ENCODE assay signal across 23 cellular contexts in genomic region chr15:40314723-40315276, GRCh38. TPM values are rescaled to one million over a fixed set of nuclear protein-coding genes. Genes with fewer than 3 reads are reported as not detected.
DNase-seq lines count a peak whose midpoint lies in the region; ATAC-seq, FAIRE-seq and TF ChIP-seq lines count a peak whose summit lies in the region.
"Had no signal": no experiment of that assay in that cellular context is flagged by ENCODE, and none has a peak within 500 bp of the region (broad histone marks: within the 10 kb centered on the region; RNA-seq: fewer than 3 reads in every experiment).

No MANE protein-coding gene starts in this region.

- TF ChIP-seq RAD21 in IMR-90 (IDR thresholded peaks at IDR 0.05; ENCODE audit: low read length) = no peak

- no peak overlapping the region for H4K8ac ChIP-seq in IMR-90 (ENCODE audit: low read depth in 2 of 2, low read length in 2 of 2)

- H3K4me3 ChIP-seq in IMR-90 (ENCODE audit: insufficient read depth, low read depth, low read length) (no peak overlapping the region), osteoblast (ENCODE audit: insufficient read depth, low read length) (no peak overlapping the region)
- H3K4me3 ChIP-seq: esophagus squamous epithelium, Peyer's patch, right lobe of liver had no signal

- dilution Hi-C loops in IMR-90 (cut with HindIII; ENCODE audit: low sequenced_read_pairs, unreplicated experiment) = no loop called here

- H3K4me1 Mint-ChIP-seq in central memory CD8-positive, alpha-beta T cell = peaks cover 53% of the 10 kb centered on the region

- no peak overlapping the region for H2AFZ ChIP-seq in IMR-90 (replicated peaks; ENCODE audit: low read length, poor library complexity)
- no peak overlapping the region for H2AFZ ChIP-seq in osteoblast (ENCODE audit: low read length)

- H3K56ac ChIP-seq in IMR-90 (ENCODE audit: extremely low read depth, insufficient read depth, low read length) = no peak overlapping the region

- H3K18ac ChIP-seq in IMR-90 (ENCODE audit: low read depth, low read length) = no peak overlapping the region

- H4K20me1 ChIP-seq in IMR-90 (ENCODE audit: insufficient read depth, low read length) (no peaks in the 10 kb centered on the region), osteoblast (ENCODE audit: insufficient read depth, low read length) (no peaks in the 10 kb centered on the region)

- POLR2A ChIA-PET in IMR-90 (lab: Charles Lee; ENCODE audit: unreplicated experiment) = no interaction called here

- no peak overlapping the region for H2BK20ac ChIP-seq in IMR-90 (ENCODE audit: low read depth, low read length)

- no peaks in the 10 kb centered on the region for H3K36me3 ChIP-seq in IMR-90 (ENCODE audit: control insufficient read depth, insufficient read depth, low read length)
- H3K36me3 ChIP-seq in osteoblast (ENCODE audit: insufficient read depth, low read length) = no peaks in the 10 kb centered on the region
- H3K36me3 ChIP-seq: esophagus squamous epithelium, neutrophil, Peyer's patch, right lobe of liver had no signal

- no peak for FAIRE-seq in frontal cortex (lab: Jason Lieb, UNC)
- FAIRE-seq: H1 had no signal

- no peak overlapping the region for H2AK5ac ChIP-seq in IMR-90 (ENCODE audit: low read depth, low read length)

- intact Hi-C loops in IMR-90 (cut with micrococcal nuclease) = no loop called here

- H3K9me3 Mint-ChIP-seq in central memory CD8-positive, alpha-beta T cell = no peaks in the 10 kb centered on the region
- H3K9me3 Mint-ChIP-seq: activated CD4-positive, alpha-beta T cell treated with anti-CD3 and anti-CD28 coated beads, Interleukin-2, amount 10 ng/mL, durations not matched to agents 24 days and 14 days; activated naive CD4-positive, alpha-beta T cell treated with anti-CD3 and anti-CD28 coated beads for 36 hours had no signal

- no peak overlapping the region for H4K5ac ChIP-seq in IMR-90 (ENCODE audit: low read depth, low read length)

- no peak overlapping the region for H3K23ac ChIP-seq in IMR-90 (ENCODE audit: low read depth, low read length)

- H3K27me3 Mint-ChIP-seq in central memory CD8-positive, alpha-beta T cell = no peaks in the 10 kb centered on the region

- no peak overlapping the region for H2BK120ac ChIP-seq in IMR-90 (ENCODE audit: low read depth, low read length)

- H4K91ac ChIP-seq in IMR-90 (ENCODE audit: insufficient read depth, low read depth, low read length) = no peak overlapping the region

- no peak overlapping the region for H3K27ac ChIP-seq in IMR-90 (ENCODE audit: insufficient read depth, low read length)
- no peak overlapping the region for H3K27ac ChIP-seq in osteoblast (ENCODE audit: low read depth, low read length)
- H3K27ac ChIP-seq: esophagus squamous epithelium, neutrophil, Peyer's patch, right lobe of liver had no signal

- H3K4me1 ChIP-seq in IMR-90 (ENCODE audit: control insufficient read depth, insufficient read depth, low read length) (no peaks in the 10 kb centered on the region), osteoblast (ENCODE audit: insufficient read depth, low read length) (peaks cover 17% of the 10 kb centered on the region)
- H3K4me1 ChIP-seq: right lobe of liver had no signal

- no TSS peak for BruUV-seq in IMR-90 (replicated peaks; lab: Mats Ljungman, UMichigan)

- peak overlapping the region; percentile 79 for H3K27ac Mint-ChIP-seq in central memory CD8-positive, alpha-beta T cell (ENCODE audit: low read depth)
- H3K27ac Mint-ChIP-seq: activated CD4-positive, alpha-beta T cell treated with anti-CD3 and anti-CD28 coated beads, Interleukin-2, amount 10 ng/mL, durations not matched to agents 24 days and 14 days; activated naive CD4-positive, alpha-beta T cell treated with anti-CD3 and anti-CD28 coated beads for 36 hours had no signal

- no peaks in the 10 kb centered on the region for H3K9me1 ChIP-seq in IMR-90 (ENCODE audit: insufficient read depth, low read length)

- no peak overlapping the region for H3K9ac ChIP-seq in IMR-90 (ENCODE audit: low read depth, low read length)

- no peaks in the 10 kb centered on the region for H3K79me2 ChIP-seq in osteoblast (ENCODE audit: insufficient read depth, low read length)

- H3K9me3 ChIP-seq in IMR-90 (ENCODE audit: control insufficient read depth, insufficient read depth, low read length) = no peaks in the 10 kb centered on the region
- no peaks in the 10 kb centered on the region for H3K9me3 ChIP-seq in osteoblast (ENCODE audit: low read depth, low read length)
- H3K9me3 ChIP-seq: esophagus squamous epithelium, neutrophil, Peyer's patch, right lobe of liver had no signal

- no peak overlapping the region for H3K4ac ChIP-seq in IMR-90 (ENCODE audit: low read depth, low read length)

- no peaks in the 10 kb centered on the region for H3K36me3 Mint-ChIP-seq in central memory CD8-positive, alpha-beta T cell (ENCODE audit: insufficient read depth)

- no peak for TF ChIP-seq POLR2A in IMR-90 (IDR thresholded peaks at IDR 0.05; ENCODE audit: low read depth, low read length)

- H3K27me3 ChIP-seq in IMR-90 (ENCODE audit: control insufficient read depth, insufficient read depth, low read length) (peaks cover 45% of the 10 kb centered on the region), osteoblast (ENCODE audit: insufficient read depth, low read length) (peaks cover 18% of the 10 kb centered on the region)
- H3K27me3 ChIP-seq: Peyer's patch, right lobe of liver had no signal

- no peak overlapping the region; the same call in 1 of the 2 replicates for H3K4me2 ChIP-seq in IMR-90 (ENCODE audit: low read depth, low read length)
- H3K4me2 ChIP-seq in osteoblast (ENCODE audit: insufficient read depth, low read length) = peak overlapping the region; percentile 37

- ATAC-seq in IMR-90 (ENCODE audit: low read depth) (peak; percentile 62), GM18858 (IDR thresholded peaks at IDR 0.05; ENCODE audit: unreplicated experiment) (no peak), GM21528 (IDR thresholded peaks at IDR 0.05; ENCODE audit: low FRiP score, unreplicated experiment) (no peak)
- no peak for ATAC-seq in central memory CD8-positive, alpha-beta T cell (replicated peaks; ENCODE audit: extremely low read depth, poor library complexity, severe bottlenecking)
- ATAC-seq: right lobe of liver had no signal

- no peak overlapping the region for H2BK5ac ChIP-seq in IMR-90 (ENCODE audit: low read depth, low read length, poor library complexity, severe bottlenecking)

- H2BK15ac ChIP-seq in IMR-90 (ENCODE audit: low read depth, low read length) = no peak overlapping the region

- DNase-seq in Daoy (ENCODE audit: low read depth) (peak; percentile 25), IMR-90 (peak; percentile 53), osteoblast (ENCODE audit: insufficient read length, low spot score, missing footprints) (peak; percentile 93), frontal cortex (ENCODE audit: low spot score in 2 of 2) (no peak), cerebellar cortex (ENCODE audit: low spot score) (no peak)
- no peak for DNase-seq in central memory CD8-positive, alpha-beta T cell (ENCODE audit: low spot score in 2 of 2)
- DNase-seq: activated CD4-positive, alpha-beta T cell treated with anti-CD3 and anti-CD28 coated beads, Interleukin-2, amount 10 ng/mL, durations not matched to agents 24 days and 14 days; activated naive CD4-positive, alpha-beta T cell treated with anti-CD3 and anti-CD28 coated beads for 36 hours; AML-193; Calu3; esophagus squamous epithelium; hypothalamus; Karpas-422; kidney glomerular epithelial cell; NCI-H1417 treated with DMSO at 0.1 percent for 48 hours; right lobe of liver; stimulated activated CD4-positive, alpha-beta T cell treated with anti-CD3 and anti-CD28 coated beads, Interleukin-1b, Interleukin-23, amount 100 ng/mL, for 48 hours had no signal

- CTCF ChIA-PET in IMR-90 (lab: Yijun Ruan, JAX) = interaction anchor here (0.8 to 1.5 kb wide), 3 partner anchors 8 to 23 kb away, joined by 3 to 7 read pairs (median 4); no protein-coding TSS in a partner anchor

- in situ Hi-C loops in IMR-90 (cut with MboI; ENCODE audit: low sequenced_read_pairs) = no loop called here

- 40% methylated on average over 1 of the region's 4 CpGs; no CpG with 5 or more reads in 1 of the 2 experiments for WGBS in IMR-90 (ENCODE audit: extremely low coverage in 2 of 2, insufficient read length in 1 of 2), 2 experiments

- no peaks in the 10 kb centered on the region for H3K79me1 ChIP-seq in IMR-90 (ENCODE audit: low read depth in 1 of 2, low read length in 2 of 2)

- no peak overlapping the region for H3K4me3 Mint-ChIP-seq in central memory CD8-positive, alpha-beta T cell
- H3K4me3 Mint-ChIP-seq: activated CD4-positive, alpha-beta T cell treated with anti-CD3 and anti-CD28 coated beads, Interleukin-2, amount 10 ng/mL, durations not matched to agents 24 days and 14 days; activated naive CD4-positive, alpha-beta T cell treated with anti-CD3 and anti-CD28 coated beads for 36 hours had no signal

- TF ChIP-seq CTCF in IMR-90 (conservative IDR thresholded peaks at IDR 0.05; ENCODE audit: low read depth, low read length) = no peak
- TF ChIP-seq CTCF in osteoblast (IDR thresholded peaks at IDR 0.05; ENCODE audit: extremely low read depth, low read depth, low read length) = no peak

- no peak overlapping the region for H2AK9ac ChIP-seq in IMR-90 (replicated peaks; ENCODE audit: low read depth, low read length, poor library complexity)

- no peak overlapping the region for H3K14ac ChIP-seq in IMR-90 (replicated peaks; ENCODE audit: low read depth, low read length)

RNA-seq across cellular contexts. Expression of gene PLCB2, which starts 7.1 kb away (rescaled TPM):
- 0.29 and 1.3 TPM in 2 replicates for total RNA-seq in Daoy (2014; rRNA removed; shearing (Covaris generic))
- total RNA-seq in IMR-90 (2012; rRNA removed) (0.18 and 0.28 TPM in 2 replicates), osteoblast (under 0.01 TPM in 2 replicates), frontal cortex (4.1 TPM)
- polyA plus RNA-seq in IMR-90 (2012; rRNA removed) = 0.87 and 1.4 TPM in 2 replicates
- polyA plus RNA-seq in IMR-90 (2012; cell fraction: cytosol; rRNA removed) = 0.45 and 0.78 TPM in 2 replicates
- polyA plus RNA-seq in IMR-90 (2012; cell fraction: nucleus; rRNA removed; ENCODE audit: low replicate concordance) = 2.8 and 3.8 TPM in 2 replicates

RNA-seq across cellular contexts. Expression of gene INAFM2, which starts 8.7 kb away (rescaled TPM):
- 12.9 and 15.5 TPM in 2 replicates for total RNA-seq in Daoy (2014; rRNA removed; shearing (Covaris generic))
- total RNA-seq in IMR-90 (2012; rRNA removed) = 10.4 and 13.1 TPM in 2 replicates
- 11.7 and 14.0 TPM in 2 replicates for polyA plus RNA-seq in IMR-90 (2012; rRNA removed)
- polyA plus RNA-seq in IMR-90 (2012; cell fraction: cytosol; rRNA removed) = 4.2 and 6.0 TPM in 2 replicates
- 6.6 and 18.3 TPM in 2 replicates for polyA plus RNA-seq in IMR-90 (2012; cell fraction: nucleus; rRNA removed; ENCODE audit: low replicate concordance)
- 16.8 and 17.7 TPM in 2 replicates for total RNA-seq in osteoblast
- 10.6 TPM for total RNA-seq in frontal cortex

RNA-seq across cellular contexts. Expression of gene CCDC9B, which starts 25.9 kb away (rescaled TPM):
- 5.4 and 6.1 TPM in 2 replicates for total RNA-seq in Daoy (2014; rRNA removed; shearing (Covaris generic))
- total RNA-seq in IMR-90 (2012; rRNA removed) (19.7 and 30.0 TPM in 2 replicates), osteoblast (18.3 and 23.9 TPM in 2 replicates), frontal cortex (0.41 TPM)
- 26.0 and 30.9 TPM in 2 replicates for polyA plus RNA-seq in IMR-90 (2012; rRNA removed)
- 7.0 and 19.7 TPM in 2 replicates for polyA plus RNA-seq in IMR-90 (2012; cell fraction: cytosol; rRNA removed)
- 52.6 and 88.0 TPM in 2 replicates for polyA plus RNA-seq in IMR-90 (2012; cell fraction: nucleus; rRNA removed; ENCODE audit: low replicate concordance)

RNA-seq across cellular contexts. Expression of gene ANKRD63, which starts 31.9 kb away (rescaled TPM):
- total RNA-seq in Daoy (2014; rRNA removed; shearing (Covaris generic)) = 0.63 and 0.97 TPM in 2 replicates
- total RNA-seq in IMR-90 (2012; rRNA removed) (under 0.01 TPM in 1 of 2 replicates, not detected in the other), osteoblast (not detected in 2 replicates), frontal cortex (2.0 TPM)
- polyA plus RNA-seq in IMR-90 (2012; rRNA removed) = not detected in 2 replicates
- polyA plus RNA-seq in IMR-90 (2012; cell fraction: cytosol; rRNA removed) = not detected in 2 replicates
- 0.05 TPM in 1 of 2 replicates, not detected in the other for polyA plus RNA-seq in IMR-90 (2012; cell fraction: nucleus; rRNA removed; ENCODE audit: low replicate concordance)
- total RNA-seq: activated CD4-positive, alpha-beta T cell treated with anti-CD3 and anti-CD28 coated beads, Interleukin-2, amount 10 ng/mL, durations not matched to agents 24 days and 14 days; activated naive CD4-positive, alpha-beta T cell treated with anti-CD3 and anti-CD28 coated beads for 36 hours; Calu3; esophagus squamous epithelium; Peyer's patch; subcutaneous adipose tissue had no signal

RNA-seq across cellular contexts. Expression of gene PHGR1, which starts 36.0 kb away (rescaled TPM):
- not detected in 2 replicates for total RNA-seq in Daoy (2014; rRNA removed; shearing (Covaris generic))
- total RNA-seq in IMR-90 (2012; rRNA removed) (not detected in 2 replicates), osteoblast (not detected in 2 replicates), frontal cortex (not detected)
- not detected in 2 replicates for polyA plus RNA-seq in IMR-90 (2012; rRNA removed)
- not detected in 2 replicates for polyA plus RNA-seq in IMR-90 (2012; cell fraction: cytosol; rRNA removed)
- not detected in 2 replicates for polyA plus RNA-seq in IMR-90 (2012; cell fraction: nucleus; rRNA removed; ENCODE audit: low replicate concordance)
- total RNA-seq: activated CD4-positive, alpha-beta T cell treated with anti-CD3 and anti-CD28 coated beads, Interleukin-2, amount 10 ng/mL, durations not matched to agents 24 days and 14 days; activated naive CD4-positive, alpha-beta T cell treated with anti-CD3 and anti-CD28 coated beads for 36 hours; Calu3; esophagus squamous epithelium; H1; right lobe of liver had no signal
- polyA plus RNA-seq: H1 had no signal

Comparison
In these comparisons a context has a peak if more than half of its experiments do, and no peak if none do; other contexts are left out.
1. DNase-seq: peak in Daoy (single experiment), IMR-90 (single experiment) and osteoblast (single experiment); none in central memory CD8-positive, alpha-beta T cell (0 of 2), frontal cortex (0 of 2) and cerebellar cortex (single experiment).